In the genomic region with DNA sequence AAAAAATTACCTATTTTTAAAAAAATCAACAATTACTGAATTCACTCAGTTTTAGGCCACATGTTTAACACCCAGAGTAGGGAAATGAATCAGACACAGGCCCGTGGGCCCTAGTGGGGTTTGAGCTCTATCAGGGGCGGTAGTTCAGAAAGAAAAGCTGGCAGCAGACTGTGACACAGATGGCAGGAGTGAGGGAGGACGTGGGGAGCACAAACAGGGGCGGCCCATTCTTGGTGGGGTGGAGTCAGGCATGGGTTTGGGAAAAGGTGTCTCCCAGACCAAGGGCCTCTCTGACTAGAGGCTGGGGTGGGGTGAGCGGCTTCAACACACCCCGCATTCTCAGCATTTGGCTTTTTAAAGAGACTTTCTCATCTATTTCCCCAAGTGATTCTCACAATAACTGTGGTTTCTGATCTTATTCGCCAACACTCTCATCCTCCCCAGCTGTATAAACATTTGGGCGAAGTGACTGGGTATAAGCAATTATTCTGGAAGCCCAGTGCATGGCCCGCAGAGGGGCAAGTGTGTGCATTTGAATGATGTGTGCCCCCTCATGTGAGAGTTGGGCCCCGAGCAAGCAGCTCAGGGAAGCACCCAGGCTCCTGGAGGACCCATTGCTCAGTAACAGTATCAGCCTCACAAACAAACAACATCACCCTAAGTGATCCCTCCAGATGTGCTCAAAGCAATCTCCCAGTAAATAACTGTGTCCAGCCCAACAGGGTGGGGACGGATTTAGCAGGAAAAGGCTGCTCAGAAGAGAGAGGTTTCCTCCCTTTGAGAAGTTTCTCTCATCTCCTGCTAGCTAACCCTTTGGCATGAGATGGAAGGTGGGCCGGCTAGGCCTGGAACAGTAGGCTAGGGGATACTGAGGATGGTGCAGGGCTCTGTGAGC, we compare ENCODE assay signal across 12 cellular contexts.
DNase-seq lines count a peak whose midpoint lies in the region; ATAC-seq and TF ChIP-seq lines count a peak whose summit lies in the region.
"Had no signal": no experiment of that assay in that cellular context is flagged by ENCODE, and none has a peak within 500 bp of the region (broad histone marks: within the 10 kb centered on the region; RNA-seq: fewer than 3 reads in every experiment).

No MANE protein-coding gene starts in this region.

- no peak for TF ChIP-seq EP300 in suprapubic skin (IDR thresholded peaks at IDR 0.05)

- WGBS in heart left ventricle, 4 donors, result 75 to 82% (median 79%) methylated on average over 12 of the region's 12 CpGs
- WGBS in suprapubic skin, result 67% methylated on average over 11 of the region's 12 CpGs

- H3K4me1 ChIP-seq in heart left ventricle (peaks cover 0 to 34% (median 1%) of the 10 kb centered on the region in 12 donors), suprapubic skin (peaks cover 10% of the 10 kb centered on the region)

- H3K36me3 ChIP-seq in heart left ventricle, result no peaks in the 10 kb centered on the region
- H3K36me3 ChIP-seq in suprapubic skin, result no peaks in the 10 kb centered on the region
- H3K36me3 ChIP-seq: brain microvascular endothelial cell had no signal

- no peaks in the 10 kb centered on the region for H3K9me3 ChIP-seq in heart left ventricle
- H3K9me3 ChIP-seq in suprapubic skin, result no peaks in the 10 kb centered on the region

- H3K27me3 ChIP-seq in heart left ventricle, result no peaks in the 10 kb centered on the region
- H3K27me3 ChIP-seq in suprapubic skin, result no peaks in the 10 kb centered on the region
- H3K27me3 ChIP-seq: brain microvascular endothelial cell had no signal

- ATAC-seq in heart left ventricle, result peak; percentile 39 to 80 (median 68)
- ATAC-seq in GM21360 (IDR thresholded peaks at IDR 0.05; ENCODE audit: unreplicated experiment), result no peak
- ATAC-seq: CD8-positive, alpha-beta T cell had no signal

- DNase-seq in stimulated activated CD4-positive, alpha-beta T cell treated with anti-CD3 and anti-CD28 coated beads, Interleukin-15, amount 100 ng/mL, for 24 hours, result peak; percentile 14
- no peak for DNase-seq in stimulated activated CD4-positive, alpha-beta T cell treated with anti-CD3 and anti-CD28 coated beads, Interleukin-4, amount 100 ng/mL, for 4 hours
- DNase-seq in NCI-H1694 (lab: John Stamatoyannopoulos, UW) (peak; percentile 71), heart left ventricle (peak in 4 of 5 donors; percentile 37 to 65 (median 46)), suprapubic skin (ENCODE audit: low spot score in 2 of 2) (peak in 1 of 2 donors; percentile 74), HT-29 (ENCODE audit: low spot score) (no peak), GM19238 (ENCODE audit: insufficient read length, low spot score) (no peak)
- DNase-seq: activated CD4-positive, alpha-beta T cell treated with anti-CD3 and anti-CD28 coated beads, Interleukin-2, amount 50 U/mL, for 1 hour; brain microvascular endothelial cell; CD8-positive, alpha-beta T cell; NCI-H510A treated with DMSO at 0.1 percent for 48 hours had no signal

- H3K4me3 ChIP-seq in heart left ventricle (no peak overlapping the region), suprapubic skin (no peak overlapping the region)

- intact Hi-C loops in heart left ventricle (cut with DNase I), result no loop called here

- no peak for TF ChIP-seq POLR2A in heart left ventricle (IDR thresholded peaks at IDR 0.05)
- TF ChIP-seq POLR2A in suprapubic skin (IDR thresholded peaks at IDR 0.05), result no peak

- TF ChIP-seq CTCF in heart left ventricle (IDR thresholded peaks at IDR 0.05) (no peak), suprapubic skin (IDR thresholded peaks at IDR 0.05) (no peak)

- peak overlapping the region in 8 of 12 donors; percentile 22 to 64 (median 39) for H3K27ac ChIP-seq in heart left ventricle
- H3K27ac ChIP-seq in suprapubic skin, result peak overlapping the region; percentile 38
- H3K27ac ChIP-seq: brain microvascular endothelial cell had no signal

Comparison
In these comparisons a context has a peak if more than half of its experiments do, and no peak if none do; other contexts are left out.
1. DNase-seq: peak in stimulated activated CD4-positive, alpha-beta T cell treated with anti-CD3 and anti-CD28 coated beads, Interleukin-15, amount 100 ng/mL, for 24 hours (single experiment), NCI-H1694 (single experiment) and heart left ventricle (4 of 5); none in stimulated activated CD4-positive, alpha-beta T cell treated with anti-CD3 and anti-CD28 coated beads, Interleukin-4, amount 100 ng/mL, for 4 hours (0 of 2), HT-29 (single experiment) and GM19238 (single experiment).